8 cellular contexts compared by ENCODE assay signal in the genomic region with DNA sequence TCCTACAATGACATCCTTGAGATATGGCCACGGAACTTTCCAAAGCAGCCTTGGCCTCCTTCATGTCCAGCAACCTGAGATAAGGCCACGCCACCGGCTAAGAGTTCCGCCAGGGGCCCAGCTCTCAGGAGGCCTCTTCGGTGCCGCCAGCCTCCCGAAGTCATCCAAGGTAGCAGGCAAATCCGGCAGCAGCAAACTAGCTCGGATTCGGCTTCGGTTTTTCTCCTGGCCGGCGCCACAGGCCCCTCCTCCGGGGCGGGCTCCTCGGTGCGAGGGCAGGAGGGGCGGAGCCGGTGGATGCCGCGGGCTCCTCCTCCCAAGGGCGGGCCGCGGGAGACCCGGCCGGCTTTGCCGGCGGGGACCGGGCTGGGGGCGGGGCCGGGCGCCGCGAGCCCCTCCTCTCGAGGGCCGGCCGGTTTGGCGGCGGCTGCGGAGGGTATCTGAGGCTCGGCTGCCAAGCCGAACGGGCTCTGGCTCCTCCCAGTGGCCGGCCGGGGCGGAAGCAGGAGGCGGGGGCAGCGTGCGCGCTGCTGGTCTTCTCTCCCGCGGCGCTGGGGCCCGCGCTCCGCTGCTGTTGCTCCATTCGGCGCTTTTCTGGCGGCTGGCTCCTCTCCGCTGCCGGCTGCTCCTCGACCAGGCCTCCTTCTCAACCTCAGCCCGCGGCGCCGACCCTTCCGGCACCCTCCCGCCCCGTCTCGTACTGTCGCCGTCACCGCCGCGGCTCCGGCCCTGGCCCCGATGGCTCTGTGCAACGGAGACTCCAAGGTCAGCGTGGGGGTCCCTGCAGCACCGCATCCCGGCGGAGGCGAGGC. TPM values are rescaled to one million over a fixed set of nuclear protein-coding genes. Genes with fewer than 3 reads are reported as not detected.
A peak's percentile ranks its signal among the peaks of the same experiment; 100 is the strongest.
DNase-seq lines count a peak whose midpoint lies in the region; ATAC-seq and TF ChIP-seq lines count a peak whose summit lies in the region.

A gene (plus strand): TSS at position 518 of the 812 bp plus-strand sequence. CDS start 221 bp downstream, at position 739.

- H3K27ac ChIP-seq in KMS-11 (peak within 1 kb of the TSS; percentile 91), Panc1 (ENCODE audit: low read length) (peak within 1 kb of the TSS; percentile 94), esophagus muscularis mucosa (replicated peaks in 1 of 4) (peak within 1 kb of the TSS; percentile 97 to 99 (median 98))

- peak; percentile 93 for ATAC-seq in GM21737 (IDR thresholded peaks at IDR 0.05; ENCODE audit: unreplicated experiment)
- ATAC-seq in Panc1: peak; percentile 94

- TF ChIP-seq EP300 in esophagus muscularis mucosa (IDR thresholded peaks at IDR 0.05): no peak

- H3K9ac ChIP-seq in KMS-11: peak within 1 kb of the TSS; percentile 97

- TF ChIP-seq CTCF in KMS-11 (conservative IDR thresholded peaks at IDR 0.05; ENCODE audit: low read depth, low read length) (no peak; the same call in 1 of the 2 replicates), Panc1 (IDR thresholded peaks at IDR 0.05) (peak; percentile 79), esophagus muscularis mucosa (IDR thresholded peaks at IDR 0.05) (peak; percentile 62 to 80 (median 74))

- no peak for TF ChIP-seq POLR2A in esophagus muscularis mucosa (IDR thresholded peaks at IDR 0.05; ENCODE audit: low read depth)

- peak within 1 kb of the TSS; percentile 69 for H3K4me2 ChIP-seq in KMS-11

- H3K36me3 ChIP-seq in KMS-11 (ENCODE audit: insufficient read depth) (no peaks in the 10 kb centered on the region), Panc1 (ENCODE audit: control insufficient read depth, insufficient read depth, low read length) (no peaks in the 10 kb centered on the region; the same call in 1 of the 2 replicates), esophagus muscularis mucosa (no peaks in the 10 kb centered on the region)

- WGBS in esophagus muscularis mucosa: 0% methylated on average over 29 of the region's 83 CpGs

- H3K4me1 ChIP-seq in KMS-11 (ENCODE audit: low read depth, poor library complexity, severe bottlenecking): peaks cover 21% of the 10 kb centered on the region
- H3K4me1 ChIP-seq in Panc1 (ENCODE audit: control insufficient read depth, insufficient read depth, low read length): peaks cover 17% of the 10 kb centered on the region
- H3K4me1 ChIP-seq in esophagus muscularis mucosa: peaks cover 14 to 44% (median 37%) of the 10 kb centered on the region in 4 donors

- CTCF ChIA-PET in Panc1 (lab: Charles Lee): interaction anchor here (1.5 kb wide), 1 partner anchor 64 kb away, joined by 12 read pairs; a partner anchor contains a TSS

- H3K9me3 ChIP-seq in Panc1 (ENCODE audit: control insufficient read depth, insufficient read depth, low read depth, low read length) (no peaks in the 10 kb centered on the region), esophagus muscularis mucosa (no peaks in the 10 kb centered on the region)

- DNase-seq in DMS79 treated with DMSO at 0.1 percent for 48 hours (lab: John Stamatoyannopoulos, UW): peak; percentile 88
- no peak for DNase-seq in Panc1 (ENCODE audit: low read depth, low spot score)
- DNase-seq in activated T-cell treated with anti-CD3 and anti-CD28 coated beads, Interleukin-2, amount 50 U/mL, for 48 hours: peak; percentile 96 to 99
- DNase-seq in esophagus muscularis mucosa (ENCODE audit: extremely low spot score): peak; percentile 96
- peak; percentile 94 for DNase-seq in myocyte (ENCODE audit: low read depth)
- DNase-seq in stimulated activated CD8-positive, alpha-beta memory T cell treated with anti-CD3 and anti-CD28 coated beads, Interleukin-7, amount 100 ng/mL, for 48 hours (ENCODE audit: extremely low read depth in 1 of 2, low read depth in 1 of 2): peak; percentile 90 to 96

- H3K79me2 ChIP-seq in KMS-11 (ENCODE audit: insufficient read depth, low read depth): peaks cover 45% of the 10 kb centered on the region

- H3K4me3 ChIP-seq in KMS-11 (IDR thresholded peaks at IDR 0.05; ENCODE audit: insufficient read depth, low read depth, low read length) (peak within 1 kb of the TSS; percentile 81), Panc1 (ENCODE audit: low read depth in 2 of 2, low read length in 2 of 2) (peak within 1 kb of the TSS; percentile 76 to 84), esophagus muscularis mucosa (peak within 1 kb of the TSS; percentile 95 to 100 (median 98))

- in situ Hi-C loops in Panc1 (cut with HindIII; ENCODE audit: low pct_unique_long_range_greater_than_20kb, low sequenced_read_pairs): no loop called here

- no TSS peak for BruUV-seq in Panc1 (replicated peaks; lab: Mats Ljungman, UMichigan)

- H4K20me1 ChIP-seq in KMS-11 (ENCODE audit: insufficient read depth): peaks cover 36% of the 10 kb centered on the region

- POLR2A ChIA-PET in Panc1 (lab: Charles Lee): interaction anchor here (0.7 to 1.1 kb wide), 2 partner anchors 19 to 28 kb away, joined by 3 to 5 read pairs; no protein-coding TSS in a partner anchor

- H3K27me3 ChIP-seq in KMS-11 (ENCODE audit: insufficient read depth, low read depth) (no peaks in the 10 kb centered on the region), Panc1 (ENCODE audit: control insufficient read depth, insufficient read depth, low read length) (no peaks in the 10 kb centered on the region), esophagus muscularis mucosa (no peaks in the 10 kb centered on the region)

- peak within 1 kb of the TSS; percentile 87 for H2AFZ ChIP-seq in KMS-11 (ENCODE audit: low read depth)

- intact Hi-C loops in Panc1 (cut with micrococcal nuclease; ENCODE audit: unreplicated experiment) (no loop called here), esophagus muscularis mucosa (cut with DNase I) (loop anchor here (2.0 to 5.0 kb wide), 3 partner anchors 16 to 123 kb away; a partner anchor contains a TSS)

RNA-seq across cellular contexts. Expression of the gene that starts here (rescaled TPM):
- total RNA-seq in Panc1 (2021; ENCODE audit: unreplicated experiment): 137 TPM
- polyA plus RNA-seq in Panc1 (2012; ENCODE audit: insufficient read length): 59.2 TPM
- total RNA-seq in esophagus muscularis mucosa: 10 to 100 TPM; 21.4 to 27.4 (median 27.2) TPM
- 34.7 and 36.8 TPM in 2 replicates for total RNA-seq in myocyte
- polyA plus RNA-seq in myocyte (2012): 22.9 TPM
